19 cellular contexts compared by ENCODE assay signal in the genomic region with DNA sequence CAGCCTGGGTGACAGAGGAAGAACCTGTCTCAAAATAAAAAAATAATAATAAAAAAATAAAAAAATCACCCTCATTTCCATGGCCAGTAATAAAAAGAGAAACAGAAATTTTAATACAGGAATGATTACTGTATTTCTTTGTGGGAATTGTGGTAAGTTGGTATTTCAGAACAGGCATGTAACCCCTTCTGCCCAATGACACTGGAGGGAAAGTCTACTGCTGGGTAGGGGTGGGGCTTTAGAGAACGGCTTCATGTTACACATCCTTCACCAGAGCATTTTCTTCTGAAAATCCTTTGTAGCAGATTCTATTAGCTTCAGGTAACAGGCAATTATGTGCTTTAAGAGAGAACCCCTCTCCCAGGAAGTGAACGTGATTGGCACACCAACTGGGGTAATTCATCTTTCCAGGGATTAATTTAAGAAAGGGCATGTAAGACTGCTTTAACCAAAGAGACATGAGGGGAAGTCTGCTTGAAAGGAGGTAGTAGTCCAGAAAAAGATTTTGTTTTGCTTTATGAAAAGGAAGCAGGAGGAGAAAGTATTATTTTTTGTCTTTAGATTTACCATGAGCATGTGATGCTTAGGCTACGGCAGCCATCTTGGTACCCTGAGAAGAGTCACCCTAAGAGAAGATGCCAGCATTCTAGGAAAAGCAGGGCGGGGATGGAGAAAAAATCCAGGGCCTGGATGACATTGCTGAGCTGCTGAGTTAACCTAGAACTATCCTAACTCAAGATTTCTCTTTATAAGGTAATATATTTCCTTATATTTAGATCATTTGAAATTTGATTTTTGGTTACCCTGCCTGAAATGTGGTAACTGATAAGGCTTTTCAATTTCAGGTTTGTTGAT. TPM values are rescaled to one million over a fixed set of nuclear protein-coding genes. Genes with fewer than 3 reads are reported as not detected.
DNase-seq lines count a peak whose midpoint lies in the region; TF ChIP-seq lines count a peak whose summit lies in the region.
"Had no signal": no experiment of that assay in that cellular context is flagged by ENCODE, and none has a peak within 500 bp of the region (broad histone marks: within the 10 kb centered on the region; RNA-seq: fewer than 3 reads in every experiment).

No MANE protein-coding gene starts in this region.

- H3K36me3 ChIP-seq in SJCRH30 (peaks cover 27% of the 10 kb centered on the region), sigmoid colon (no peaks in the 10 kb centered on the region)
- H3K36me3 ChIP-seq: transverse colon had no signal

- H3K27me3 Mint-ChIP-seq in nephron (ENCODE audit: low read depth), result no peaks in the 10 kb centered on the region

- peak overlapping the region; percentile 88 for H3K27ac ChIP-seq in SJCRH30
- no peak overlapping the region for H3K27ac ChIP-seq in sigmoid colon
- H3K27ac ChIP-seq: A549, transverse colon had no signal

- H3K9me3 ChIP-seq in SJCRH30 (replicated peaks), result no peaks in the 10 kb centered on the region
- H3K9me3 ChIP-seq in sigmoid colon, result no peaks in the 10 kb centered on the region
- H3K9me3 ChIP-seq: A549, transverse colon had no signal

- H3K4me1 Mint-ChIP-seq in nephron, result peaks cover 48% of the 10 kb centered on the region

- no peaks in the 10 kb centered on the region for H3K36me3 Mint-ChIP-seq in nephron (ENCODE audit: low read depth)

- H3K27me3 ChIP-seq in SJCRH30 (no peaks in the 10 kb centered on the region), sigmoid colon (no peaks in the 10 kb centered on the region)
- H3K27me3 ChIP-seq: transverse colon had no signal

- peaks cover 17% of the 10 kb centered on the region for H3K4me1 ChIP-seq in SJCRH30
- H3K4me1 ChIP-seq in sigmoid colon, result peaks cover 0 to 18% (median 7%) of the 10 kb centered on the region in 4 donors
- H3K4me1 ChIP-seq: A549 had no signal

- intact Hi-C loops in sigmoid colon (cut with DNase I), result loop anchor here (10.0 kb wide), 2 partner anchors 182 to 442 kb away; no protein-coding TSS in a partner anchor

- no peak for TF ChIP-seq POLR2A in sigmoid colon (IDR thresholded peaks at IDR 0.05)

- H3K4me3 Mint-ChIP-seq in nephron, result peak overlapping the region in 1 of 3 experiments; percentile 31
- H3K4me3 Mint-ChIP-seq: stimulated activated naive CD8-positive, alpha-beta T cell treated with anti-CD3 and anti-CD28 coated beads, Interleukin-15, Interleukin-2, amounts not matched to agents 100 ng/mL and 50 ng/mL, for 24 hours had no signal

- peak overlapping the region; percentile 58 to 90 (median 64) for H3K27ac Mint-ChIP-seq in nephron
- H3K27ac Mint-ChIP-seq: stimulated activated naive CD8-positive, alpha-beta T cell treated with anti-CD3 and anti-CD28 coated beads, Interleukin-15, Interleukin-2, amounts not matched to agents 100 ng/mL and 50 ng/mL, for 24 hours had no signal

- 86 to 95% methylated on average over 4 of the region's 4 CpGs for WGBS in sigmoid colon, 2 donors

- no peaks in the 10 kb centered on the region for H3K9me3 Mint-ChIP-seq in nephron
- H3K9me3 Mint-ChIP-seq: stimulated activated naive CD8-positive, alpha-beta T cell treated with anti-CD3 and anti-CD28 coated beads, Interleukin-15, Interleukin-2, amounts not matched to agents 100 ng/mL and 50 ng/mL, for 24 hours had no signal

- TF ChIP-seq CTCF in nephron (IDR thresholded peaks at IDR 0.05; ENCODE audit: unreplicated experiment in 3 of 3) (no peak), sigmoid colon (IDR thresholded peaks at IDR 0.05) (no peak)

- TF ChIP-seq EP300 in sigmoid colon (IDR thresholded peaks at IDR 0.05), result no peak

- peak; percentile 19 for DNase-seq in NCI-H1105 treated with DMSO at 0.1 percent for 48 hours (lab: John Stamatoyannopoulos, UW)
- DNase-seq in NCI-H1105 (lab: John Stamatoyannopoulos, UW), result no peak
- DNase-seq in NCI-H2107 (lab: John Stamatoyannopoulos, UW), result peak; percentile 37
- DNase-seq in SJCRH30, result peak; percentile 75 to 88
- no peak for DNase-seq in OCI-M2 (lab: John Stamatoyannopoulos, UW; ENCODE audit: unreplicated experiment)
- no peak for DNase-seq in nucleus accumbens (lab: John Stamatoyannopoulos, UW)
- no peak for DNase-seq in sigmoid colon
- DNase-seq: activated CD4-positive, CD25-positive, alpha-beta regulatory T cell; activated CD8-positive, alpha-beta memory T cell treated with anti-CD3 and anti-CD28 coated beads for 24 hours; C1 segment of cervical spinal cord; caudate nucleus; IMR-90; NCI-H345; SIG-M5; transverse colon had no signal

- H3K4me3 ChIP-seq in SJCRH30, result peak overlapping the region; percentile 69
- H3K4me3 ChIP-seq in sigmoid colon, result no peak overlapping the region
- H3K4me3 ChIP-seq: A549, transverse colon had no signal

RNA-seq across cellular contexts. Expression of gene DPT, which starts 57.7 kb away (rescaled TPM):
- not detected in 2 replicates for total RNA-seq in SJCRH30 (2014; rRNA removed; shearing (Covaris generic))
- total RNA-seq in sigmoid colon, result 100 to 1,000 TPM; 249 to 519 (median 301) TPM
- 100 to 1,000 TPM in 1 of 3 donors, 10 to 100 TPM in 1, 1 to 10 TPM in 1; 2.1 to 128 (median 25.4) TPM for polyA plus RNA-seq in sigmoid colon
- total RNA-seq: IMR-90; T-helper 2 cell treated with Interferon-gamma antibody and Interleukin-4, amounts not matched to agents 100 ng/mL and 5 ng/mL, for 36 hours had no signal
- polyA plus RNA-seq: A549, IMR-90 had no signal

Comparison
In these comparisons a context has a peak if more than half of its experiments do, and no peak if none do; other contexts are left out.
1. DNase-seq: peak in NCI-H1105 treated with DMSO at 0.1 percent for 48 hours (single experiment), NCI-H2107 (single experiment) and SJCRH30 (2 of 2); none in NCI-H1105 (single experiment), OCI-M2 (single experiment), nucleus accumbens (0 of 56) and sigmoid colon (single experiment).
2. RNA of gene DPT, which starts 57.7 kb away (total RNA-seq): 249 to 519 TPM in sigmoid colon; not detected in SJCRH30; every median in the first group is over 100 times any median in the second.